18 cellular contexts compared by ENCODE assay signal in the genomic region with DNA sequence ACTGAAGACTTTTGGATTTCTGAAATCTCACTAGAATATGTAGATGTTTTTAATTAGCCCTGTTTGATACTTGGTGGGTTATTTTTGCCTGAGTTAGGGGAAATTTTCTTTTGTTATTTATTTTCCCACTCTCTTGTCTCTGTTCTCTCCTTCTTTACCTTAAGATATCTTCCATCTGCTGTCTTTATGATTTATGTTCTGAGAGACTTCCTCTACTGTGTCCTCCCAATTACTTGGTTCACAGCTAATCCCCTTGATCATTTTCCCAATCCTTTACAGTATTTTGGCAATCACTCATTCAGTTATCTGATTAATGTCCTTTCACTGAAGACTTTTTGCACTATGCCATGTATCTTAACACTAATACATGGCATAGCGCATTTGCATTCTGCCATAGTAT. TPM values are rescaled to one million over a fixed set of nuclear protein-coding genes. Genes with fewer than 3 reads are reported as not detected.
DNase-seq lines count a peak whose midpoint lies in the region; ATAC-seq, FAIRE-seq and TF ChIP-seq lines count a peak whose summit lies in the region.
"Had no signal": no experiment of that assay in that cellular context is flagged by ENCODE, and none has a peak within 500 bp of the region (broad histone marks: within the 10 kb centered on the region; RNA-seq: fewer than 3 reads in every experiment).

No MANE protein-coding gene starts in this region.

- CTCF ChIA-PET in HepG2 (lab: Yijun Ruan, JAX; ENCODE audit: low intra/inter-chr PET ratio, low total read pairs) (no interaction called here), SK-N-SH (lab: Yijun Ruan, JAX) (interaction anchor here (1.9 kb wide), 1 partner anchor 9 kb away, joined by 12 read pairs; no protein-coding TSS in a partner anchor)

- H3K4me2 ChIP-seq in HepG2 (ENCODE audit: low read depth, low read length): peak overlapping the region; percentile 39; the same call in 1 of the 2 replicates
- H3K4me2 ChIP-seq in smooth muscle cell: no peak overlapping the region
- no peak overlapping the region for H3K4me2 ChIP-seq in SK-N-SH
- H3K4me2 ChIP-seq: BLaER1 treated with 17β-estradiol and CSF1 and Interleukin-3, amounts not matched to agents 10 nM and 100 nM had no signal

- no peaks in the 10 kb centered on the region for H3K9me3 ChIP-seq in HepG2 (ENCODE audit: low read length)
- no peaks in the 10 kb centered on the region for H3K9me3 ChIP-seq in right lobe of liver
- no peaks in the 10 kb centered on the region for H3K9me3 ChIP-seq in RWPE2 (ENCODE audit: severe bottlenecking)
- H3K9me3 ChIP-seq in smooth muscle cell (replicated peaks; ENCODE audit: low read depth): no peaks in the 10 kb centered on the region
- H3K9me3 ChIP-seq in SK-N-SH: no peaks in the 10 kb centered on the region
- no peaks in the 10 kb centered on the region for H3K9me3 ChIP-seq in prostate gland
- H3K9me3 ChIP-seq: Caco-2 had no signal

- ATAC-seq in HepG2 (no peak), right lobe of liver (no peak), RWPE2 (ENCODE audit: low read depth) (no peak), foreskin keratinocyte (no peak), esophagus mucosa (no peak)

- no TSS peak for BruUV-seq in HepG2 (replicated peaks; lab: Mats Ljungman, UMichigan)

- no peak for TF ChIP-seq RAD21 in HepG2 (CRISPR knock-in tag; IDR thresholded peaks at IDR 0.05)
- TF ChIP-seq RAD21 in SK-N-SH (IDR thresholded peaks at IDR 0.05; ENCODE audit: low read length): no peak

- no peak overlapping the region for H3K4me3 ChIP-seq in HepG2 (replicated peaks in 1 of 3; ENCODE audit: insufficient read depth in 1 of 3, low read depth in 2 of 3, low read length in 3 of 3)
- H3K4me3 ChIP-seq in right lobe of liver: no peak overlapping the region
- H3K4me3 ChIP-seq in RWPE2 (ENCODE audit: severe bottlenecking): no peak overlapping the region
- no peak overlapping the region for H3K4me3 ChIP-seq in smooth muscle cell
- no peak overlapping the region for H3K4me3 ChIP-seq in SK-N-SH (ENCODE audit: low read depth in 2 of 2, low read length in 1 of 2)
- H3K4me3 ChIP-seq in prostate gland: no peak overlapping the region
- H3K4me3 ChIP-seq: BLaER1 treated with 17β-estradiol and CSF1 and Interleukin-3, amounts not matched to agents 10 nM and 100 nM had no signal

- 92% methylated on average over 1 of the region's 1 CpG for WGBS in HepG2 (ENCODE audit: low lambda C conversion rate)
- WGBS in right lobe of liver (ENCODE audit: insufficient coverage, low coverage, low lambda C conversion rate, missing lambda C conversion rate): 93% methylated on average over 1 of the region's 1 CpG
- WGBS in smooth muscle cell (ENCODE audit: low lambda C conversion rate): 100% methylated on average over 1 of the region's 1 CpG
- WGBS in SK-N-SH (ENCODE audit: low lambda C conversion rate): 97% methylated on average over 1 of the region's 1 CpG
- WGBS in prostate gland: 97% methylated on average over 1 of the region's 1 CpG

- H3K27ac ChIP-seq in HepG2 (ENCODE audit: extremely low read length, insufficient read depth, low read length): no peak overlapping the region
- no peak overlapping the region for H3K27ac ChIP-seq in right lobe of liver
- H3K27ac ChIP-seq in RWPE2 (ENCODE audit: poor library complexity, severe bottlenecking): peak overlapping the region; percentile 68
- H3K27ac ChIP-seq in foreskin keratinocyte: peak overlapping the region; percentile 67
- peak overlapping the region; percentile 40 for H3K27ac ChIP-seq in smooth muscle cell (ENCODE audit: low read depth)
- H3K27ac ChIP-seq in SK-N-SH (ENCODE audit: low read depth in 2 of 2, low read length in 1 of 2): no peak overlapping the region
- H3K27ac ChIP-seq in prostate gland: no peak overlapping the region
- H3K27ac ChIP-seq: BLaER1 treated with 17β-estradiol and CSF1 and Interleukin-3, amounts not matched to agents 10 nM and 100 nM had no signal

- FAIRE-seq in HepG2 (lab: Jason Lieb, UNC): no peak
- FAIRE-seq: GM12892, GM18507 had no signal

- DNase-seq in HepG2 (ENCODE audit: low spot score) (no peak), right lobe of liver (no peak), RWPE2 (ENCODE audit: low spot score) (no peak), foreskin keratinocyte (no peak), smooth muscle cell (lab: John Stamatoyannopoulos, UW; ENCODE audit: unreplicated experiment) (no peak), SK-N-SH (no peak), prostate gland (ENCODE audit: low spot score) (no peak)
- DNase-seq: Caco-2, DMS153, DMS79, GDM1, GOT3, IMR-90, KBM-7 had no signal

- H3K36me3 ChIP-seq in HepG2 (replicated peaks in 1 of 2; ENCODE audit: control insufficient read depth in 1 of 2, insufficient read depth in 2 of 2, low read length in 2 of 2) (no peaks in the 10 kb centered on the region), right lobe of liver (no peaks in the 10 kb centered on the region), RWPE2 (ENCODE audit: low read depth) (no peaks in the 10 kb centered on the region), smooth muscle cell (ENCODE audit: low read depth) (no peaks in the 10 kb centered on the region), SK-N-SH (replicated peaks in 1 of 2; ENCODE audit: control insufficient read depth in 1 of 2, insufficient read depth in 2 of 2, low read length in 1 of 2) (no peaks in the 10 kb centered on the region), prostate gland (no peaks in the 10 kb centered on the region)
- H3K36me3 ChIP-seq: BLaER1 treated with 17β-estradiol and CSF1 and Interleukin-3, amounts not matched to agents 10 nM and 100 nM had no signal

- H3K27me3 ChIP-seq in HepG2 (ENCODE audit: control insufficient read depth in 1 of 2, insufficient read depth in 2 of 2, low read length in 2 of 2) (no peaks in the 10 kb centered on the region), right lobe of liver (no peaks in the 10 kb centered on the region), RWPE2 (ENCODE audit: insufficient read depth, poor library complexity, severe bottlenecking) (no peaks in the 10 kb centered on the region), foreskin keratinocyte (no peaks in the 10 kb centered on the region), smooth muscle cell (ENCODE audit: low read depth) (no peaks in the 10 kb centered on the region), SK-N-SH (ENCODE audit: insufficient read depth) (no peaks in the 10 kb centered on the region), prostate gland (replicated peaks; ENCODE audit: insufficient read depth) (no peaks in the 10 kb centered on the region)
- H3K27me3 ChIP-seq: BLaER1 treated with 17β-estradiol and CSF1 and Interleukin-3, amounts not matched to agents 10 nM and 100 nM had no signal

- intact Hi-C loops in HepG2 (cut with micrococcal nuclease; ENCODE audit: unreplicated experiment): no loop called here
- intact Hi-C loops in right lobe of liver (cut with DNase I): no loop called here
- intact Hi-C loops in prostate gland (cut with DNase I): no loop called here

- in situ Hi-C loops in HepG2 (cut with HindIII; ENCODE audit: extremely low pct_ligation_motif_present, low pct_unique_long_range_greater_than_20kb): no loop called here

- TF ChIP-seq EP300 in HepG2 (IDR thresholded peaks at IDR 0.05; ENCODE audit: low read depth in 2 of 2, low read length in 2 of 2) (no peak), HepG2 (CRISPR knock-in tag; IDR thresholded peaks at IDR 0.05; ENCODE audit: borderline replicate concordance) (no peak), SK-N-SH (IDR thresholded peaks at IDR 0.05; ENCODE audit: borderline replicate concordance in 1 of 2, low read depth in 1 of 2, low read length in 1 of 2) (no peak)

- no peak for TF ChIP-seq POLR2A in HepG2 (IDR thresholded peaks at IDR 0.05; ENCODE audit: insufficient read depth in 1 of 2, low read depth in 2 of 2, low read length in 2 of 2)
- no peak for TF ChIP-seq POLR2A in right lobe of liver (IDR thresholded peaks at IDR 0.05)
- TF ChIP-seq POLR2A in prostate gland (IDR thresholded peaks at IDR 0.05): no peak

- POLR2A ChIA-PET in HepG2 (lab: Yijun Ruan, JAX): no interaction called here
- POLR2A ChIA-PET in SK-N-SH (lab: Yijun Ruan, JAX): no interaction called here

- H3K9ac ChIP-seq in HepG2 (ENCODE audit: insufficient read depth, low read depth, low read length): no peak overlapping the region
- H3K9ac ChIP-seq in smooth muscle cell (ENCODE audit: low read depth): no peak overlapping the region
- no peak overlapping the region for H3K9ac ChIP-seq in SK-N-SH
- H3K9ac ChIP-seq: BLaER1 treated with 17β-estradiol and CSF1 and Interleukin-3, amounts not matched to agents 10 nM and 100 nM had no signal

- no peak for TF ChIP-seq CTCF in HepG2 (CRISPR knock-in tag; IDR thresholded peaks at IDR 0.05)
- no peak for TF ChIP-seq CTCF in right lobe of liver (IDR thresholded peaks at IDR 0.05)
- TF ChIP-seq CTCF in RWPE2 (IDR thresholded peaks at IDR 0.05; ENCODE audit: poor library complexity, severe bottlenecking): no peak
- no peak for TF ChIP-seq CTCF in foreskin keratinocyte (conservative IDR thresholded peaks at IDR 0.05)
- TF ChIP-seq CTCF in smooth muscle cell (IDR thresholded peaks at IDR 0.05; ENCODE audit: borderline replicate concordance, insufficient read depth, poor library complexity, severe bottlenecking): no peak
- TF ChIP-seq CTCF in SK-N-SH (IDR thresholded peaks at IDR 0.05): no peak
- TF ChIP-seq CTCF in prostate gland (IDR thresholded peaks at IDR 0.05): no peak

- no peaks in the 10 kb centered on the region for H3K9me2 ChIP-seq in SK-N-SH

- H2AFZ ChIP-seq in HepG2 (ENCODE audit: low read length) (no peak overlapping the region), smooth muscle cell (ENCODE audit: low read depth) (no peak overlapping the region), SK-N-SH (ENCODE audit: low read depth) (no peak overlapping the region)

- H3K79me2 ChIP-seq in HepG2 (ENCODE audit: insufficient read depth, low read length) (no peaks in the 10 kb centered on the region), smooth muscle cell (ENCODE audit: low read depth) (no peaks in the 10 kb centered on the region), SK-N-SH (ENCODE audit: insufficient read depth) (no peaks in the 10 kb centered on the region)

- H3K4me1 ChIP-seq in HepG2 (ENCODE audit: insufficient read depth, low read length) (peaks cover 15% of the 10 kb centered on the region; the same call in 1 of the 2 replicates), right lobe of liver (no peaks in the 10 kb centered on the region), RWPE2 (ENCODE audit: insufficient read depth, poor library complexity, severe bottlenecking) (peaks cover 6% of the 10 kb centered on the region), foreskin keratinocyte (peaks cover 9% of the 10 kb centered on the region), smooth muscle cell (ENCODE audit: low read depth) (no peaks in the 10 kb centered on the region), SK-N-SH (ENCODE audit: control insufficient read depth in 1 of 2, insufficient read depth in 2 of 2, low read depth in 1 of 2, low read length in 1 of 2) (peaks cover 0 to 4% of the 10 kb centered on the region in 2 experiments; a peak in 1 of 4 replicates), prostate gland (replicated peaks) (no peaks in the 10 kb centered on the region)
- H3K4me1 ChIP-seq: Caco-2 had no signal

- H4K20me1 ChIP-seq in HepG2 (ENCODE audit: insufficient read depth, low read length) (no peaks in the 10 kb centered on the region), smooth muscle cell (ENCODE audit: low read depth) (no peaks in the 10 kb centered on the region), SK-N-SH (ENCODE audit: insufficient read depth) (no peaks in the 10 kb centered on the region)
- H4K20me1 ChIP-seq: BLaER1 treated with 17β-estradiol and CSF1 and Interleukin-3, amounts not matched to agents 10 nM and 100 nM had no signal

- H3F3A ChIP-seq in smooth muscle cell (ENCODE audit: low read depth) (no peaks in the 10 kb centered on the region), SK-N-SH (replicated peaks; ENCODE audit: insufficient read depth) (peaks cover 11% of the 10 kb centered on the region)

RNA-seq across cellular contexts. Expression of gene SRPK2, which starts 49.5 kb away (rescaled TPM):
- total RNA-seq in HepG2 (2016; rRNA removed; fragmentation: Illumina TruSeq; extraction: Trizol): 22.3 and 31.5 TPM in 2 replicates
- total RNA-seq in HepG2 (2016; cell fraction: cytosol; rRNA removed; fragmentation: Illumina TruSeq; extraction: Trizol; ENCODE audit: low read depth): 9.1 and 9.5 TPM in 2 replicates
- 21.0 and 28.4 TPM in 2 replicates for total RNA-seq in HepG2 (2016; cell fraction: insoluble cytoplasmic fraction; rRNA removed; fragmentation: Illumina TruSeq; extraction: Trizol)
- 12.6 and 15.9 TPM in 2 replicates for total RNA-seq in HepG2 (2016; cell fraction: membrane; rRNA removed; fragmentation: Illumina TruSeq; extraction: Trizol)
- 26.1 and 28.5 TPM in 2 replicates for total RNA-seq in HepG2 (2016; cell fraction: nucleus; rRNA removed; fragmentation: Illumina TruSeq; extraction: Trizol)
- polyA plus RNA-seq in HepG2 (2011; rRNA removed): 9.5 and 10.1 TPM in 2 replicates
- 4.8 and 6.4 TPM in 2 replicates for polyA plus RNA-seq in HepG2 (2011; cell fraction: cytosol; rRNA removed)
- 7.4 and 10.5 TPM in 2 replicates for polyA plus RNA-seq in HepG2 (2011; cell fraction: nucleus; rRNA removed)
- 18.8 and 19.8 TPM in 2 replicates for polyA plus RNA-seq in HepG2 (2012)
- 2.7 and 3.3 TPM in 2 replicates for polyA plus RNA-seq in HepG2 (2016; cell fraction: cytosol; fragmentation: Illumina TruSeq; extraction: Trizol; ENCODE audit: low read depth)
- polyA plus RNA-seq in HepG2 (2016; cell fraction: insoluble cytoplasmic fraction; fragmentation: Illumina TruSeq; extraction: Trizol; ENCODE audit: low read depth): 29.0 and 30.2 TPM in 2 replicates
- polyA plus RNA-seq in HepG2 (2016; cell fraction: membrane; fragmentation: Illumina TruSeq; extraction: Trizol; ENCODE audit: low read depth): 7.4 and 8.2 TPM in 2 replicates
- polyA plus RNA-seq in HepG2 (2016; cell fraction: nucleus; fragmentation: Illumina TruSeq; extraction: Trizol; ENCODE audit: insufficient read depth, low read depth): 24.8 and 26.1 TPM in 2 replicates
- polyA minus RNA-seq in HepG2 (2011; rRNA and poly(A)+ RNA removed; ENCODE audit: low replicate concordance): 6.8 and 12.0 TPM in 2 replicates
- 10.2 and 13.7 TPM in 2 replicates for polyA minus RNA-seq in HepG2 (2011; cell fraction: cytosol; rRNA and poly(A)+ RNA removed)
- polyA minus RNA-seq in HepG2 (2011; cell fraction: nucleus; rRNA and poly(A)+ RNA removed): 32.6 and 37.0 TPM in 2 replicates
- total RNA-seq in right lobe of liver: 10 to 100 TPM; 15.5 to 21.1 (median 18.2) TPM
- total RNA-seq in foreskin keratinocyte: 43.1 and 47.0 TPM in 2 replicates
- 11.7 and 14.2 TPM in 2 replicates for polyA plus RNA-seq in foreskin keratinocyte
- 28.0 and 39.2 TPM in 2 replicates for total RNA-seq in smooth muscle cell
- 21.9 and 37.5 TPM in 2 replicates for polyA plus RNA-seq in smooth muscle cell
- polyA plus RNA-seq in SK-N-SH (2012; rRNA removed): 15.4 and 17.3 TPM in 2 replicates
- 20.2 and 23.7 TPM in 2 replicates for polyA plus RNA-seq in SK-N-SH (2012; cell fraction: cytosol; rRNA removed)
- 23.0 and 33.9 TPM in 2 replicates for polyA plus RNA-seq in SK-N-SH (2012; cell fraction: nucleus; rRNA removed)
- total RNA-seq in esophagus mucosa: 31.6 TPM
- total RNA-seq in prostate gland: 10 to 100 TPM; 52.6 to 99.5 TPM

Comparison
In these comparisons a context has a peak if more than half of its experiments do, and no peak if none do; other contexts are left out.
1. H3K27ac ChIP-seq: peak in RWPE2 (single experiment), foreskin keratinocyte (single experiment) and smooth muscle cell (single experiment); none in HepG2 (single experiment), right lobe of liver (0 of 3), SK-N-SH (0 of 2) and prostate gland (0 of 2).